ENCODE assay signal across 8 cellular contexts in genomic region chr12:132955094-132955932, GRCh38. TPM values are rescaled to one million over a fixed set of nuclear protein-coding genes. Genes with fewer than 3 reads are reported as not detected.
A peak's percentile ranks its signal among the peaks of the same experiment; 100 is the strongest.
DNase-seq lines count a peak whose midpoint lies in the region; ATAC-seq and TF ChIP-seq lines count a peak whose summit lies in the region.

No MANE protein-coding gene starts in this region.

- peak overlapping the region; percentile 94 to 96 (median 94) for H3K27ac ChIP-seq in sigmoid colon

- intact Hi-C loops in MCF 10A (cut with micrococcal nuclease) (no loop called here), sigmoid colon (cut with DNase I) (no loop called here)

- H3K4me3 ChIP-seq in GM12865 (ENCODE audit: low read depth, low read length) (peak overlapping the region; percentile 93), sigmoid colon (peak overlapping the region; percentile 87 to 90 (median 88))

- peak; percentile 15 for TF ChIP-seq CTCF in GM12865 (IDR thresholded peaks at IDR 0.05; ENCODE audit: insufficient read depth, low read depth, low read length, missing control alignments)
- TF ChIP-seq CTCF in MCF 10A (IDR thresholded peaks at IDR 0.05; ENCODE audit: unreplicated experiment), result no peak
- no peak for TF ChIP-seq CTCF in sigmoid colon (IDR thresholded peaks at IDR 0.05)

- TF ChIP-seq POLR2A in sigmoid colon (IDR thresholded peaks at IDR 0.05), result no peak

- CTCF ChIA-PET in MCF 10A (lab: Yijun Ruan, JAX), result interaction anchor here (0.7 kb wide), 1 partner anchor 151 kb away, joined by 3 read pairs; no protein-coding TSS in a partner anchor

- peak overlapping the region; percentile 83 for H3K4me3 Mint-ChIP-seq in MCF 10A (ENCODE audit: unreplicated experiment)

- no peaks in the 10 kb centered on the region for H3K27me3 Mint-ChIP-seq in MCF 10A (ENCODE audit: insufficient read depth, unreplicated experiment)

- H3K4me1 Mint-ChIP-seq in MCF 10A (ENCODE audit: insufficient read depth, unreplicated experiment), result peaks cover 10% of the 10 kb centered on the region

- no peak for TF ChIP-seq EP300 in sigmoid colon (IDR thresholded peaks at IDR 0.05)

- ATAC-seq in HG02970 (IDR thresholded peaks at IDR 0.05; ENCODE audit: low FRiP score, unreplicated experiment), result peak; percentile 10

- H3K27me3 ChIP-seq in sigmoid colon, result no peaks in the 10 kb centered on the region

- DNase-seq in AG08396 (ENCODE audit: low spot score) (peak; percentile 75), GM12865 (ENCODE audit: low read depth) (peak; percentile 54), NCI-H69 (lab: John Stamatoyannopoulos, UW) (peak; percentile 65), MCF 10A (ENCODE audit: unreplicated experiment) (peak; percentile 4), iPS-NIHi11 (ENCODE audit: low spot score) (peak; percentile 19), sigmoid colon (peak; percentile 73)
- no peak for DNase-seq in activated effector memory CD4-positive, alpha-beta T cell treated with anti-CD3 and anti-CD28 coated beads, Interleukin-2, amount 50 U/mL, for 16 hours

- no peaks in the 10 kb centered on the region for H3K36me3 ChIP-seq in sigmoid colon

- POLR2A ChIA-PET in MCF 10A (lab: Yijun Ruan, JAX), result interaction anchor here (0.7 to 2.3 kb wide), 2 partner anchors 24 to 31 kb away, joined by 3 to 9 read pairs; partner anchors contain the start of gene ZNF26

- WGBS in sigmoid colon, 2 donors, result 32 to 33% methylated on average over 32 of the region's 32 CpGs

- peaks cover 0 to 20% (median 19%) of the 10 kb centered on the region in 4 donors for H3K4me1 ChIP-seq in sigmoid colon

- H3K9me3 ChIP-seq in sigmoid colon, result peaks cover 0 to 23% (median 3%) of the 10 kb centered on the region in 4 donors

- BruUV-seq in MCF 10A (replicated peaks; lab: Mats Ljungman, UMichigan), result TSS peak; percentile 43

- H3K27ac Mint-ChIP-seq in MCF 10A (ENCODE audit: low read depth, unreplicated experiment), result peak overlapping the region; percentile 88

- peaks cover 14% of the 10 kb centered on the region for H3K36me3 Mint-ChIP-seq in MCF 10A (ENCODE audit: insufficient read depth, unreplicated experiment)

- peaks cover 9% of the 10 kb centered on the region for H3K9me3 Mint-ChIP-seq in MCF 10A (ENCODE audit: unreplicated experiment)

RNA-seq across cellular contexts. Expression of gene ZNF605, which starts 0.8 kb away (rescaled TPM):
- total RNA-seq in MCF 10A (2022) (12.0 and 13.6 TPM in 2 replicates), sigmoid colon (10 to 100 TPM in 1 of 4 donors, 1 to 10 TPM in 3; 6.2 to 15.5 (median 8.3) TPM)
- polyA plus RNA-seq in sigmoid colon, result 1 to 10 TPM in 2 of 3 donors, under 1 TPM in 1; 0.92 to 4.5 (median 1.2) TPM

RNA-seq across cellular contexts. Expression of gene ZNF26, which starts 30.9 kb away (rescaled TPM):
- 18.5 and 18.7 TPM in 2 replicates for total RNA-seq in MCF 10A (2022)
- 10 to 100 TPM in 1 of 4 donors, 1 to 10 TPM in 3; 7.9 to 10.8 (median 9.2) TPM for total RNA-seq in sigmoid colon
- 1 to 10 TPM in 2 of 3 donors, under 1 TPM in 1; 0.69 to 5.5 (median 1.8) TPM for polyA plus RNA-seq in sigmoid colon
